8 cellular contexts compared by ENCODE assay signal in the genomic region with DNA sequence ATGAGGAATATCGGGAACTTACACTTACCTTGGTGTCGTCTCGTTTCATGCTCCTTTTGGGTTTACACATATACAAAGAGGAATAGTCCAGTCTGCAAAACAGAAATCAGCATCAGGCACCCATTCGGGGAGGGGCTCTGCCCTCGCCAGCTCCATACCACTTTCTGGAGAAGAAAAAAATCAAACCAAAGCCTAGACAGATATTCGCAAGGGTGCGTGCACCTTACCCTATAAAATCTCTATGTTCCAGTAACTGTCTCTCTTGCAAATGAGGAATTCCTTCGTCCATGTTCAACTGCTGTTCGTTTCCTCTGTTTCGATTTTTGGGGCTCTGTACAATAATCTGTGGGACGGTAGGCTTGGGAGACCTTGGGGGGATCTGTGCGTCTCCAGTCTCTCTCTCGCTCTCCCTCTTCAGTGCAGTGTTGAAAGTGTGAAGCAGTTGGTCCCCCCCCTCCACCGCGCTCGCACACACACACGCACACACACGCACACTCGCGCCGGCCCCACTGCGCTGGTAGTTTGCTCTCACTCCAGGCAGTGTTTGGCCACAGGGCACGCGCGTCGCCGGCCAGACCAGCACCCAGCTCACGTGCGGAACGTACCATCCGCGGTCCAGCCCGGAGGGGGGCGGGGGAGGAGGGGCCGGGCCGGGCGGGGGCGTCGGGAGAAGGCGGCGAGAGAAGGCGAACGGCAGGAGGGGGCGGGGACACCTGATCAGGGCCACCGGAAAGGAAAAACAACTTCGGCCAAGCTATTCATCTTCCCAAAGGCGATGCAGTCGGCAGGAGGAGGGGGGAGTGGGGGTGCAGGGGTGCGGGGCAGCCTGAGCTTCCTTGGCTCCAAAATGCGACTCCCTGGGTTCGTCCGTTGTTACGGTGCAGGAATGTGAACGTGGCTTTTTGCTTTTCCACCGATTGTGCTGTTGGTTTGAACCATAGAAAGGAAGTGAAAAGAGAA. TPM values are rescaled to one million over a fixed set of nuclear protein-coding genes. Genes with fewer than 3 reads are reported as not detected.
DNase-seq lines count a peak whose midpoint lies in the region; ATAC-seq and TF ChIP-seq lines count a peak whose summit lies in the region.

A gene (minus strand): TSS at position 547 of the 960 bp plus-strand sequence. CDS start 258 bp downstream, at position 289.

- intact Hi-C loops in activated T-helper 2 cell treated with anti-CD3 and anti-CD28 coated beads, Interferon-gamma antibody, Interleukin-2, Interleukin-4, amounts not matched to agents 10 μg/mL and 5 μg/mL and 100 μg/mL, durations not matched to agents 14 hours and 24 hours and 36 hours (cut with micrococcal nuclease) = loop anchor here (5.0 to 10.0 kb wide), 5 partner anchors 73 to 1850 kb away; a partner anchor contains a TSS

- DNase-seq in GM06990 (ENCODE audit: extremely low read depth, insufficient read length) = peak; percentile 39
- no peak for DNase-seq in activated T-helper 2 cell treated with anti-CD3 and anti-CD28 coated beads, Interferon-gamma antibody, Interleukin-2, Interleukin-4, amounts not matched to agents 10 μg/mL and 5 μg/mL and 100 μg/mL, durations not matched to agents 14 hours and 24 hours and 36 hours (ENCODE audit: low spot score)
- peak; percentile 62 for DNase-seq in glutamatergic neuron
- DNase-seq in Kasumi-1 (lab: John Stamatoyannopoulos, UW) = no peak

- H4K20me1 ChIP-seq in KMS-11 (ENCODE audit: insufficient read depth) (no peaks in the 10 kb centered on the region), neural cell (ENCODE audit: insufficient read depth) (no peaks in the 10 kb centered on the region)

- H3K27ac ChIP-seq in KMS-11 = peak within 1 kb of the TSS; percentile 97
- no peak within 1 kb of the TSS for H3K27ac ChIP-seq in neural cell (ENCODE audit: low read length)

- TF ChIP-seq EP300 in neural cell (conservative IDR thresholded peaks at IDR 0.05; ENCODE audit: poor library complexity, severe bottlenecking) = no peak

- TF ChIP-seq CTCF in GM06990 (IDR thresholded peaks at IDR 0.05; ENCODE audit: insufficient read depth, low read length, poor library complexity, severe bottlenecking) = no peak
- no peak for TF ChIP-seq CTCF in KMS-11 (conservative IDR thresholded peaks at IDR 0.05; ENCODE audit: low read depth, low read length)
- TF ChIP-seq CTCF in glutamatergic neuron (IDR thresholded peaks at IDR 0.05; ENCODE audit: partially characterized antibody, unreplicated experiment) = no peak
- no peak for TF ChIP-seq CTCF in neural cell (IDR thresholded peaks at IDR 0.05; ENCODE audit: poor library complexity, severe bottlenecking)

- H3K9me3 ChIP-seq in neural cell (ENCODE audit: low read length) = no peaks in the 10 kb centered on the region

- H3F3A ChIP-seq in neural cell (ENCODE audit: insufficient read depth, low read length, poor library complexity, severe bottlenecking) = peaks cover 3% of the 10 kb centered on the region

- H3K4me1 ChIP-seq in KMS-11 (ENCODE audit: low read depth, poor library complexity, severe bottlenecking) = peaks cover 25% of the 10 kb centered on the region

- H3K27ac Mint-ChIP-seq in activated T-helper 2 cell treated with anti-CD3 and anti-CD28 coated beads, Interferon-gamma antibody, Interleukin-2, Interleukin-4, amounts not matched to agents 10 μg/mL and 5 μg/mL and 100 μg/mL, durations not matched to agents 14 hours and 24 hours and 36 hours = no peak within 1 kb of the TSS
- peak within 1 kb of the TSS; percentile 77 for H3K27ac Mint-ChIP-seq in glutamatergic neuron (ENCODE audit: unreplicated experiment)

- peak within 1 kb of the TSS; percentile 66 for H2AFZ ChIP-seq in KMS-11 (ENCODE audit: low read depth)
- peak within 1 kb of the TSS; percentile 51 for H2AFZ ChIP-seq in neural cell (ENCODE audit: low read depth, low read length)

- H3K79me2 ChIP-seq in KMS-11 (ENCODE audit: insufficient read depth, low read depth) = peaks cover 44% of the 10 kb centered on the region
- no peaks in the 10 kb centered on the region for H3K79me2 ChIP-seq in neural cell (replicated peaks; ENCODE audit: insufficient read depth, low read length)

- H3K4me3 ChIP-seq in GM06990 (replicated peaks; ENCODE audit: low read depth, low read length) = peak within 1 kb of the TSS; percentile 65
- no peak within 1 kb of the TSS for H3K4me3 ChIP-seq in KMS-11 (IDR thresholded peaks at IDR 0.05; ENCODE audit: insufficient read depth, low read depth, low read length)
- H3K4me3 ChIP-seq in neural cell (ENCODE audit: low read length) = peak within 1 kb of the TSS; percentile 77

- H3K36me3 ChIP-seq in GM06990 (ENCODE audit: control insufficient read depth, insufficient read depth, low read length) (no peaks in the 10 kb centered on the region), KMS-11 (ENCODE audit: insufficient read depth) (peaks cover 4% of the 10 kb centered on the region; the same call in 1 of the 2 replicates), neural cell (ENCODE audit: insufficient read depth, low read length) (no peaks in the 10 kb centered on the region)

- H3K4me2 ChIP-seq in KMS-11 (peak within 1 kb of the TSS; percentile 99), neural cell (ENCODE audit: low read length) (peak within 1 kb of the TSS; percentile 69)

- no peaks in the 10 kb centered on the region for H3K36me3 Mint-ChIP-seq in activated T-helper 2 cell treated with anti-CD3 and anti-CD28 coated beads, Interferon-gamma antibody, Interleukin-2, Interleukin-4, amounts not matched to agents 10 μg/mL and 5 μg/mL and 100 μg/mL, durations not matched to agents 14 hours and 24 hours and 36 hours (ENCODE audit: low read depth)
- no peaks in the 10 kb centered on the region for H3K36me3 Mint-ChIP-seq in glutamatergic neuron (ENCODE audit: unreplicated experiment)

- no peak for TF ChIP-seq RAD21 in neural cell (conservative IDR thresholded peaks at IDR 0.05)

- H3K9ac ChIP-seq in KMS-11 (peak within 1 kb of the TSS; percentile 90), neural cell (ENCODE audit: low read length) (peak within 1 kb of the TSS; percentile 55)

- ATAC-seq in HG02981 (IDR thresholded peaks at IDR 0.05; ENCODE audit: unreplicated experiment) (no peak), HG02870 (IDR thresholded peaks at IDR 0.05; ENCODE audit: unreplicated experiment) (no peak)

- peaks cover 3% of the 10 kb centered on the region for H3K27me3 ChIP-seq in GM06990 (replicated peaks; ENCODE audit: control insufficient read depth, insufficient read depth, low read length)
- no peaks in the 10 kb centered on the region for H3K27me3 ChIP-seq in KMS-11 (ENCODE audit: insufficient read depth, low read depth)
- H3K27me3 ChIP-seq in neural cell (ENCODE audit: insufficient read depth, low read depth, low read length) = peaks cover 90% of the 10 kb centered on the region

- peak within 1 kb of the TSS; percentile 79 for H3K4me3 Mint-ChIP-seq in activated T-helper 2 cell treated with anti-CD3 and anti-CD28 coated beads, Interferon-gamma antibody, Interleukin-2, Interleukin-4, amounts not matched to agents 10 μg/mL and 5 μg/mL and 100 μg/mL, durations not matched to agents 14 hours and 24 hours and 36 hours (ENCODE audit: low read depth)
- H3K4me3 Mint-ChIP-seq in glutamatergic neuron (ENCODE audit: unreplicated experiment) = peak within 1 kb of the TSS; percentile 95

- peaks cover 79% of the 10 kb centered on the region for H3K27me3 Mint-ChIP-seq in activated T-helper 2 cell treated with anti-CD3 and anti-CD28 coated beads, Interferon-gamma antibody, Interleukin-2, Interleukin-4, amounts not matched to agents 10 μg/mL and 5 μg/mL and 100 μg/mL, durations not matched to agents 14 hours and 24 hours and 36 hours (ENCODE audit: low read depth)
- H3K27me3 Mint-ChIP-seq in glutamatergic neuron (ENCODE audit: unreplicated experiment) = peaks cover 27% of the 10 kb centered on the region

- H3K4me1 Mint-ChIP-seq in activated T-helper 2 cell treated with anti-CD3 and anti-CD28 coated beads, Interferon-gamma antibody, Interleukin-2, Interleukin-4, amounts not matched to agents 10 μg/mL and 5 μg/mL and 100 μg/mL, durations not matched to agents 14 hours and 24 hours and 36 hours (ENCODE audit: low read depth) = peaks cover 26% of the 10 kb centered on the region
- H3K4me1 Mint-ChIP-seq in glutamatergic neuron (ENCODE audit: low read depth, unreplicated experiment) = peaks cover 18% of the 10 kb centered on the region

- H3K9me2 ChIP-seq in neural cell (ENCODE audit: insufficient read depth, low read length) = no peaks in the 10 kb centered on the region

- H3K9me3 Mint-ChIP-seq in activated T-helper 2 cell treated with anti-CD3 and anti-CD28 coated beads, Interferon-gamma antibody, Interleukin-2, Interleukin-4, amounts not matched to agents 10 μg/mL and 5 μg/mL and 100 μg/mL, durations not matched to agents 14 hours and 24 hours and 36 hours = no peaks in the 10 kb centered on the region
- peaks cover 12% of the 10 kb centered on the region for H3K9me3 Mint-ChIP-seq in glutamatergic neuron (ENCODE audit: unreplicated experiment)

TF ChIP-seq in neural cell, 6 proteins besides CTCF, POLR2A, EP300 and RAD21:
- TF ChIP-seq EZH2 (IDR thresholded peaks at IDR 0.05; ENCODE audit: borderline replicate concordance, insufficient read depth, low read length, poor library complexity, severe bottlenecking) (peak; percentile 66), MXI1 (conservative IDR thresholded peaks at IDR 0.05; ENCODE audit: poor library complexity, severe bottlenecking) (no peak), TAF1 (IDR thresholded peaks at IDR 0.05; ENCODE audit: low read depth) (no peak), SMC3 (conservative IDR thresholded peaks at IDR 0.05; ENCODE audit: poor library complexity) (no peak), POLR2AphosphoS5 (IDR thresholded peaks at IDR 0.05) (peak; percentile 42)

RNA-seq across cellular contexts. Expression of the gene that starts here (rescaled TPM):
- total RNA-seq in activated T-helper 2 cell treated with anti-CD3 and anti-CD28 coated beads, Interferon-gamma antibody, Interleukin-2, Interleukin-4, amounts not matched to agents 10 μg/mL and 5 μg/mL and 100 μg/mL, durations not matched to agents 14 hours and 24 hours and 36 hours = not detected in 2 replicates
- total RNA-seq in glutamatergic neuron (ENCODE audit: unreplicated experiment) = 3.6 TPM
- polyA plus RNA-seq in neural cell = 0.12 TPM in 1 of 2 replicates, not detected in the other
- polyA minus RNA-seq in neural cell = not detected in 2 replicates

Comparison
In these comparisons a context has a peak if more than half of its experiments do, and no peak if none do; other contexts are left out.
1. DNase-seq: peak in GM06990 (single experiment) and glutamatergic neuron (single experiment); none in activated T-helper 2 cell treated with anti-CD3 and anti-CD28 coated beads, Interferon-gamma antibody, Interleukin-2, Interleukin-4, amounts not matched to agents 10 μg/mL and 5 μg/mL and 100 μg/mL, durations not matched to agents 14 hours and 24 hours and 36 hours (single experiment) and Kasumi-1 (0 of 2).